9 cellular contexts compared by ENCODE assay signal in the genomic region with DNA sequence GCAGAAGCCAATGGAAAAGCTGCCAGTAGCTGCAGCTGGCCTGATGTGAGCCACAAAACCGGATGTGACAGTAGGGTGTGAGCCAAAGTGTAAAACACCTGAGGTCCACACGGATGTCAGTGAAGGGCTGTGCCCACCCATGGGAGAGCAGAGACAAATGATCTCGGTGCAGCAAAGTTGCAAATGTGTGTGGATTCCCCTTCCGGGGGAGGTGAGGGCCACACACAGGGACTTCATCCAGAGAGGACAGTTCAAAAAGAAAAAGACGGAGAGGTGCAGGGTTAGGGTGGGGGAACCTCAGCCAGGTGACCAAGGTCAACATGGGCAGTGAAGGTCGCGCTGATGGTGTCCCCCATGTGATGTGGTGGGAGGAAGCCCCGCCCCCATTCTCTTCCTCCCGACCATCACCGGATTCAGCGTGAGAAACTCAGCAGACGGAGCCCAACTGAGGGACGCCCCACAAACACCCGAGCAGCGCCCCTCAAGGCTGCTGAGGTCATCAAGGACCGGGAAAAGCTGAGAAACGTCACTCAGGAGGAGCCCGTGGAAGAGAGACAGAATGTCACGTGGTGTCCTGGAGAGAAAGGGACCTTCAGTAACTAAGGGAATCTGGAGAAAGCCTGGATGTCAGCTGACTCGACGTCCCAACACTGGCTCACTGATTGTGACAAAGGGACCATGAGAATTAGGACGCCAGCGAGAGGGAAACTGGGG. TPM values are rescaled to one million over a fixed set of nuclear protein-coding genes. Genes with fewer than 3 reads are reported as not detected.
DNase-seq lines count a peak whose midpoint lies in the region; TF ChIP-seq lines count a peak whose summit lies in the region.
"Had no signal": no experiment of that assay in that cellular context is flagged by ENCODE, and none has a peak within 500 bp of the region (broad histone marks: within the 10 kb centered on the region; RNA-seq: fewer than 3 reads in every experiment).

No MANE protein-coding gene starts in this region.

- peaks cover 20% of the 10 kb centered on the region for H3K4me1 Mint-ChIP-seq in dendritic cell treated with granulocyte-macrophage colony-stimulating factor and Interleukin-4, amounts not matched to agents 40 ng/mL and 50 ng/mL, for 4 days (ENCODE audit: low read depth)

- no peak for TF ChIP-seq CTCF in lower leg skin (IDR thresholded peaks at IDR 0.05)

- no peak for TF ChIP-seq POLR2A in lower leg skin (IDR thresholded peaks at IDR 0.05)

- H3K27ac Mint-ChIP-seq in dendritic cell treated with granulocyte-macrophage colony-stimulating factor and Interleukin-4, amounts not matched to agents 40 ng/mL and 50 ng/mL, for 4 days: peak overlapping the region; percentile 68

- H3K27me3 Mint-ChIP-seq in dendritic cell treated with granulocyte-macrophage colony-stimulating factor and Interleukin-4, amounts not matched to agents 40 ng/mL and 50 ng/mL, for 4 days: peaks cover 37% of the 10 kb centered on the region
- H3K27me3 Mint-ChIP-seq: brain had no signal

- intact Hi-C loops in dendritic cell treated with granulocyte-macrophage colony-stimulating factor and Interleukin-4, amounts not matched to agents 40 ng/mL and 50 ng/mL, for 4 days (cut with micrococcal nuclease): no loop called here
- intact Hi-C loops in lower leg skin (cut with DNase I; ENCODE audit: low total_unique reads): no loop called here

- H3K9me3 Mint-ChIP-seq in dendritic cell treated with granulocyte-macrophage colony-stimulating factor and Interleukin-4, amounts not matched to agents 40 ng/mL and 50 ng/mL, for 4 days: no peaks in the 10 kb centered on the region

- no peak overlapping the region for H3K4me3 ChIP-seq in lower leg skin (ENCODE audit: low read depth, poor library complexity, severe bottlenecking)

- DNase-seq in G401 (ENCODE audit: low spot score) (peak; percentile 47), OCI-M1 (lab: John Stamatoyannopoulos, UW) (peak; percentile 13), putamen (ENCODE audit: low spot score) (peak; percentile 80), lower leg skin (ENCODE audit: low spot score in 2 of 2) (no peak), HT-29 (ENCODE audit: low spot score) (no peak), NCI-H524 treated with DMSO at 0.1 percent for 48 hours (lab: John Stamatoyannopoulos, UW) (no peak)
- DNase-seq: NCI-H1092 had no signal

- H3K36me3 Mint-ChIP-seq in dendritic cell treated with granulocyte-macrophage colony-stimulating factor and Interleukin-4, amounts not matched to agents 40 ng/mL and 50 ng/mL, for 4 days (ENCODE audit: low read depth): no peaks in the 10 kb centered on the region
- H3K36me3 Mint-ChIP-seq: brain had no signal

- in situ Hi-C loops in G401 (cut with HindIII; ENCODE audit: low sequenced_read_pairs): no loop called here

- no peak overlapping the region for H3K4me3 Mint-ChIP-seq in dendritic cell treated with granulocyte-macrophage colony-stimulating factor and Interleukin-4, amounts not matched to agents 40 ng/mL and 50 ng/mL, for 4 days

- 17 to 31% methylated on average over 19 to 23 of the region's 23 CpGs for WGBS in lower leg skin, 2 donors

RNA-seq across cellular contexts. Expression of gene PTGDS, which starts 11.4 kb away (rescaled TPM):
- total RNA-seq in G401 (2014; rRNA removed; shearing (Covaris generic)): 4.7 TPM in 1 of 2 replicates, not detected in the other
- total RNA-seq in lower leg skin: 10 to 100 TPM in 3 of 4 donors, 1 to 10 TPM in 1; 9.7 to 75.3 (median 14.8) TPM
- not detected in 2 replicates for total RNA-seq in HT-29 (2014; rRNA removed; shearing (Covaris generic))

RNA-seq across cellular contexts. Expression of gene LCN12, which starts 13.9 kb away (rescaled TPM):
- not detected in 2 replicates for total RNA-seq in G401 (2014; rRNA removed; shearing (Covaris generic))
- not detected for total RNA-seq in lower leg skin
- 0.58 and 0.94 TPM in 2 replicates for total RNA-seq in HT-29 (2014; rRNA removed; shearing (Covaris generic))

RNA-seq across cellular contexts. Expression of gene LCNL1, which starts 16.9 kb away (rescaled TPM):
- total RNA-seq in G401 (2014; rRNA removed; shearing (Covaris generic)): not detected in 2 replicates
- under 1 TPM in 2 of 4 donors, not detected in 2; 0.36 to 0.37 TPM for total RNA-seq in lower leg skin
- total RNA-seq in HT-29 (2014; rRNA removed; shearing (Covaris generic)): not detected in 2 replicates

RNA-seq across cellular contexts. Expression of gene C8G, which starts 20.9 kb away (rescaled TPM):
- total RNA-seq in G401 (2014; rRNA removed; shearing (Covaris generic)): 0.92 TPM in 1 of 2 replicates, not detected in the other
- total RNA-seq in lower leg skin: not detected
- total RNA-seq in HT-29 (2014; rRNA removed; shearing (Covaris generic)): 0.71 and 2.6 TPM in 2 replicates

RNA-seq across cellular contexts. Expression of gene FBXW5, which starts 21.4 kb away (rescaled TPM):
- 118 and 124 TPM in 2 replicates for total RNA-seq in G401 (2014; rRNA removed; shearing (Covaris generic))
- total RNA-seq in lower leg skin: 100 to 1,000 TPM; 145 to 182 (median 154) TPM
- total RNA-seq in HT-29 (2014; rRNA removed; shearing (Covaris generic)): 379 and 389 TPM in 2 replicates

Comparison
In these comparisons a context has a peak if more than half of its experiments do, and no peak if none do; other contexts are left out.
1. DNase-seq: peak in G401 (single experiment), OCI-M1 (single experiment) and putamen (single experiment); none in lower leg skin (0 of 2), HT-29 (single experiment) and NCI-H524 treated with DMSO at 0.1 percent for 48 hours (single experiment).